ENCODE assay signal across 17 cellular contexts in the genomic region with DNA sequence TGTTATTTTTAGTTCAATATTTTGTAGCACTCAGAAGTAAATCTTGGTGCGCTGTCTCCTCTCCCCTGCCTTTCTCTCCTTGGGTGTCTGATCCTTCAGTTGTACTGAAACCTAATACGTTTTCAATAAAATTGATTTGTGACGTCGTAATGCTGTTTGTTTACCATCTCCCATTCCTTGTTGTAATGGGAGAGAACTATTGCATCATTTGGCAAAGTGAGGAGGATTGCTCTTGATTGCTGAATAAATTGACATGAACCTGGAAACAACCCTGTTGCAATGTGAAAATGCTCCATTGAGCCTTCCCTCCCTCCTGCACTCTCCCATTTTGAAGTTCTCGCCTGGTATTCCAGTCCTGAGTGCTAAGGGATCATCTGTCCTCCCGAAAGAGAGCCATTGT. TPM values are rescaled to one million over a fixed set of nuclear protein-coding genes. Genes with fewer than 3 reads are reported as not detected.
DNase-seq lines count a peak whose midpoint lies in the region; ATAC-seq and TF ChIP-seq lines count a peak whose summit lies in the region.
"Had no signal": no experiment of that assay in that cellular context is flagged by ENCODE, and none has a peak within 500 bp of the region (broad histone marks: within the 10 kb centered on the region; RNA-seq: fewer than 3 reads in every experiment).

No MANE protein-coding gene starts in this region.

- H3K36me3 ChIP-seq in GM23338 (ENCODE audit: insufficient read depth) (no peaks in the 10 kb centered on the region), stomach (no peaks in the 10 kb centered on the region)

- H3K9me3 ChIP-seq in stomach = no peaks in the 10 kb centered on the region
- H3K9me3 ChIP-seq: Caco-2 had no signal

- ATAC-seq in GM23338 (no peak), WTC11 (no peak), foreskin keratinocyte (no peak)

- H3K4me3 Mint-ChIP-seq in GM23338 (no peak overlapping the region), WTC11 (no peak overlapping the region), nephron progenitor cell (peak overlapping the region; percentile 40)

- no peaks in the 10 kb centered on the region for H3K9me3 Mint-ChIP-seq in GM23338
- H3K9me3 Mint-ChIP-seq in WTC11 = no peaks in the 10 kb centered on the region
- H3K9me3 Mint-ChIP-seq in nephron progenitor cell = no peaks in the 10 kb centered on the region
- H3K9me3 Mint-ChIP-seq: CD4-positive, CD25-positive, alpha-beta regulatory T cell had no signal

- TF ChIP-seq CTCF in GM23338 (conservative IDR thresholded peaks at IDR 0.05; ENCODE audit: low read depth in 2 of 2) = no peak
- TF ChIP-seq CTCF in WTC11 (IDR thresholded peaks at IDR 0.05) = no peak
- no peak for TF ChIP-seq CTCF in fibroblast of the aortic adventitia (IDR thresholded peaks at IDR 0.05; ENCODE audit: insufficient read depth, low read length)
- no peak for TF ChIP-seq CTCF in nephron progenitor cell (IDR thresholded peaks at IDR 0.05)
- no peak for TF ChIP-seq CTCF in foreskin keratinocyte (conservative IDR thresholded peaks at IDR 0.05)
- TF ChIP-seq CTCF in stomach (IDR thresholded peaks at IDR 0.05) = no peak

- H3K27me3 Mint-ChIP-seq in GM23338 (ENCODE audit: insufficient read depth, low read depth, poor library complexity) = peaks cover 7% of the 10 kb centered on the region
- H3K27me3 Mint-ChIP-seq in WTC11 (ENCODE audit: low read depth) = no peaks in the 10 kb centered on the region; the same call in 1 of the 2 replicates
- H3K27me3 Mint-ChIP-seq in nephron progenitor cell (ENCODE audit: low read depth, poor library complexity) = peaks cover 8% of the 10 kb centered on the region

- 65 to 76% (median 73%) methylated on average over 6 of the region's 6 CpGs for WGBS in stomach, 5 donors

- H3K27ac ChIP-seq in GM23338 (ENCODE audit: low read depth) (no peak overlapping the region), foreskin keratinocyte (no peak overlapping the region), stomach (no peak overlapping the region)
- H3K27ac ChIP-seq: GM23248, KMS-11 had no signal

- DNase-seq in GM23338 (ENCODE audit: low spot score) = no peak
- DNase-seq in WTC11 (ENCODE audit: low spot score) = no peak
- DNase-seq in fibroblast of the aortic adventitia (ENCODE audit: low read depth) = peak; percentile 21
- DNase-seq in nephron progenitor cell = no peak
- no peak for DNase-seq in foreskin keratinocyte
- no peak for DNase-seq in stomach
- DNase-seq in putamen (ENCODE audit: low spot score) = no peak
- DNase-seq: Caco-2; CD4-positive, CD25-positive, alpha-beta regulatory T cell; DMS153; GM23248; NCI-H146; NCI-H2107; NCI-H226; NCI-H526; RPMI8226 had no signal

- POLR2A ChIA-PET in WTC11 (lab: Charles Lee) = interaction anchor here (0.7 to 1.1 kb wide), 2 partner anchors 27 to 38 kb away, joined by 3 to 4 read pairs; no protein-coding TSS in a partner anchor

- TF ChIP-seq EP300 in stomach (IDR thresholded peaks at IDR 0.05) = no peak

- CTCF ChIA-PET in WTC11 (lab: Charles Lee) = no interaction called here

- no peak for TF ChIP-seq POLR2A in stomach (IDR thresholded peaks at IDR 0.05)

- H3K27me3 ChIP-seq in GM23338 (ENCODE audit: insufficient read depth) (no peaks in the 10 kb centered on the region), foreskin keratinocyte (peaks cover 8% of the 10 kb centered on the region), stomach (peaks cover 0 to 14% (median 0%) of the 10 kb centered on the region in 3 donors)

- peaks cover 7% of the 10 kb centered on the region for H3K4me1 Mint-ChIP-seq in GM23338
- peaks cover 20% of the 10 kb centered on the region for H3K4me1 Mint-ChIP-seq in WTC11
- H3K4me1 Mint-ChIP-seq in nephron progenitor cell = peaks cover 54% of the 10 kb centered on the region
- H3K4me1 Mint-ChIP-seq: CD4-positive, CD25-positive, alpha-beta regulatory T cell had no signal

- H3K4me1 ChIP-seq in GM23338 (ENCODE audit: insufficient read depth) (peaks cover 6% of the 10 kb centered on the region), foreskin keratinocyte (no peaks in the 10 kb centered on the region), stomach (no peaks in the 10 kb centered on the region)
- H3K4me1 ChIP-seq: Caco-2 had no signal

- H3K36me3 Mint-ChIP-seq in GM23338 (ENCODE audit: low read depth) (no peaks in the 10 kb centered on the region; the same call in 2 of the 3 replicates), WTC11 (no peaks in the 10 kb centered on the region), nephron progenitor cell (ENCODE audit: low read depth) (no peaks in the 10 kb centered on the region)
- H3K36me3 Mint-ChIP-seq: CD4-positive, CD25-positive, alpha-beta regulatory T cell had no signal

- no peaks in the 10 kb centered on the region for H3F3A ChIP-seq in GM23338 (replicated peaks; ENCODE audit: low read depth)

- peaks cover 17% of the 10 kb centered on the region for H3K9me2 ChIP-seq in GM23338 (ENCODE audit: insufficient read depth)

- H3K4me3 ChIP-seq in GM23338 = no peak overlapping the region
- no peak overlapping the region for H3K4me3 ChIP-seq in fibroblast of the aortic adventitia (ENCODE audit: low read depth, low read length)
- no peak overlapping the region for H3K4me3 ChIP-seq in stomach
- H3K4me3 ChIP-seq: GM23248 had no signal

- H3K79me2 ChIP-seq in GM23338 (replicated peaks; ENCODE audit: insufficient read depth) = no peaks in the 10 kb centered on the region

- peak overlapping the region; percentile 87 for H2AFZ ChIP-seq in GM23338
- H2AFZ ChIP-seq: GM23248 had no signal

- H3K4me2 ChIP-seq in GM23338 = no peak overlapping the region; the same call in 1 of the 2 replicates
- H3K4me2 ChIP-seq: KMS-11 had no signal

- H3K27ac Mint-ChIP-seq in GM23338 (no peak overlapping the region; the same call in none of the 2 replicates), WTC11 (0 out of 2 replicates have a peak overlapping the region, but pooled peaks have one; percentile 32), nephron progenitor cell (peak overlapping the region; percentile 86)
- H3K27ac Mint-ChIP-seq: CD4-positive, CD25-positive, alpha-beta regulatory T cell had no signal

- intact Hi-C loops in stomach (cut with DNase I; ENCODE audit: low total_unique reads) = no loop called here

- no peaks in the 10 kb centered on the region for H4K20me1 ChIP-seq in GM23338 (replicated peaks; ENCODE audit: insufficient read depth)

TF ChIP-seq in GM23338, 12 proteins besides CTCF, POLR2A, EP300 and RAD21 (continues in another document):
- TF ChIP-seq STAT1 (IDR thresholded peaks at IDR 0.05; ENCODE audit: unreplicated experiment) (no peak), EZH2 (IDR thresholded peaks at IDR 0.05; ENCODE audit: low read depth, unreplicated experiment) (no peak)
- TF ChIP-seq, protein P1, sequence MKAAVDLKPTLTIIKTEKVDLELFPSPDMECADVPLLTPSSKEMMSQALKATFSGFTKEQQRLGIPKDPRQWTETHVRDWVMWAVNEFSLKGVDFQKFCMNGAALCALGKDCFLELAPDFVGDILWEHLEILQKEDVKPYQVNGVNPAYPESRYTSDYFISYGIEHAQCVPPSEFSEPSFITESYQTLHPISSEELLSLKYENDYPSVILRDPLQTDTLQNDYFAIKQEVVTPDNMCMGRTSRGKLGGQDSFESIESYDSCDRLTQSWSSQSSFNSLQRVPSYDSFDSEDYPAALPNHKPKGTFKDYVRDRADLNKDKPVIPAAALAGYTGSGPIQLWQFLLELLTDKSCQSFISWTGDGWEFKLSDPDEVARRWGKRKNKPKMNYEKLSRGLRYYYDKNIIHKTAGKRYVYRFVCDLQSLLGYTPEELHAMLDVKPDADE (IDR thresholded peaks at IDR 0.05) = no peak

TF ChIP-seq in WTC11, 78 proteins besides CTCF, POLR2A, EP300 and RAD21 (continues in another document):
- TF ChIP-seq, protein P2, sequence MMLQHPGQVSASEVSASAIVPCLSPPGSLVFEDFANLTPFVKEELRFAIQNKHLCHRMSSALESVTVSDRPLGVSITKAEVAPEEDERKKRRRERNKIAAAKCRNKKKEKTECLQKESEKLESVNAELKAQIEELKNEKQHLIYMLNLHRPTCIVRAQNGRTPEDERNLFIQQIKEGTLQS (CRISPR knock-in tag; conservative IDR thresholded peaks at IDR 0.05) = no peak
- no peak for TF ChIP-seq FOXP1 (CRISPR knock-in tag; IDR thresholded peaks at IDR 0.05; ENCODE audit: borderline replicate concordance)
- TF ChIP-seq CREB1 (CRISPR knock-in tag; IDR thresholded peaks at IDR 0.05) = no peak
- TF ChIP-seq ZNF263 (CRISPR knock-in tag; IDR thresholded peaks at IDR 0.05; ENCODE audit: low read depth) = no peak
- no peak for TF ChIP-seq IRF1 (CRISPR knock-in tag; IDR thresholded peaks at IDR 0.05)
- TF ChIP-seq ZNF416 (CRISPR knock-in tag; IDR thresholded peaks at IDR 0.05) = no peak
- TF ChIP-seq, protein P3, sequence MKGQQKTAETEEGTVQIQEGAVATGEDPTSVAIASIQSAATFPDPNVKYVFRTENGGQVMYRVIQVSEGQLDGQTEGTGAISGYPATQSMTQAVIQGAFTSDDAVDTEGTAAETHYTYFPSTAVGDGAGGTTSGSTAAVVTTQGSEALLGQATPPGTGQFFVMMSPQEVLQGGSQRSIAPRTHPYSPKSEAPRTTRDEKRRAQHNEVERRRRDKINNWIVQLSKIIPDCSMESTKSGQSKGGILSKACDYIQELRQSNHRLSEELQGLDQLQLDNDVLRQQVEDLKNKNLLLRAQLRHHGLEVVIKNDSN (CRISPR knock-in tag; IDR thresholded peaks at IDR 0.05) = no peak
- TF ChIP-seq CREM (CRISPR knock-in tag; IDR thresholded peaks at IDR 0.05) = no peak
- no peak for TF ChIP-seq MYBL2 (CRISPR knock-in tag; IDR thresholded peaks at IDR 0.05)
- TF ChIP-seq MXD4 (CRISPR knock-in tag; IDR thresholded peaks at IDR 0.05; ENCODE audit: borderline replicate concordance) = no peak

RNA-seq across cellular contexts. Expression of gene TSHZ3, which starts 43.3 kb away (rescaled TPM):
- total RNA-seq in GM23338 (2014; rRNA removed; shearing (Covaris generic)) = 8.7 and 8.9 TPM in 2 replicates
- polyA plus RNA-seq in GM23338 (2016; fragmentation: Nextera tagmentation; extraction: Ambion mirVana) = 3.3 and 3.8 TPM in 2 replicates
- total RNA-seq in WTC11 (2021) = 21.4 to 22.3 TPM (median 21.6 TPM) in 3 replicates
- 5.7 and 14.0 TPM in 2 replicates for total RNA-seq in fibroblast of the aortic adventitia (ENCODE audit: low replicate concordance)
- total RNA-seq in foreskin keratinocyte = 8.4 and 8.8 TPM in 2 replicates
- 3.1 and 3.4 TPM in 2 replicates for polyA plus RNA-seq in foreskin keratinocyte
- 10 to 100 TPM in 1 of 5 donors, 1 to 10 TPM in 3, under 1 TPM in 1; 0.87 to 14.3 (median 6.4) TPM for total RNA-seq in stomach
- 1 to 10 TPM; 3.3 to 5.8 (median 3.7) TPM for polyA plus RNA-seq in stomach
- total RNA-seq: Caco-2 had no signal
